ENCODE assay signal across 1 cellular context in the genomic region with DNA sequence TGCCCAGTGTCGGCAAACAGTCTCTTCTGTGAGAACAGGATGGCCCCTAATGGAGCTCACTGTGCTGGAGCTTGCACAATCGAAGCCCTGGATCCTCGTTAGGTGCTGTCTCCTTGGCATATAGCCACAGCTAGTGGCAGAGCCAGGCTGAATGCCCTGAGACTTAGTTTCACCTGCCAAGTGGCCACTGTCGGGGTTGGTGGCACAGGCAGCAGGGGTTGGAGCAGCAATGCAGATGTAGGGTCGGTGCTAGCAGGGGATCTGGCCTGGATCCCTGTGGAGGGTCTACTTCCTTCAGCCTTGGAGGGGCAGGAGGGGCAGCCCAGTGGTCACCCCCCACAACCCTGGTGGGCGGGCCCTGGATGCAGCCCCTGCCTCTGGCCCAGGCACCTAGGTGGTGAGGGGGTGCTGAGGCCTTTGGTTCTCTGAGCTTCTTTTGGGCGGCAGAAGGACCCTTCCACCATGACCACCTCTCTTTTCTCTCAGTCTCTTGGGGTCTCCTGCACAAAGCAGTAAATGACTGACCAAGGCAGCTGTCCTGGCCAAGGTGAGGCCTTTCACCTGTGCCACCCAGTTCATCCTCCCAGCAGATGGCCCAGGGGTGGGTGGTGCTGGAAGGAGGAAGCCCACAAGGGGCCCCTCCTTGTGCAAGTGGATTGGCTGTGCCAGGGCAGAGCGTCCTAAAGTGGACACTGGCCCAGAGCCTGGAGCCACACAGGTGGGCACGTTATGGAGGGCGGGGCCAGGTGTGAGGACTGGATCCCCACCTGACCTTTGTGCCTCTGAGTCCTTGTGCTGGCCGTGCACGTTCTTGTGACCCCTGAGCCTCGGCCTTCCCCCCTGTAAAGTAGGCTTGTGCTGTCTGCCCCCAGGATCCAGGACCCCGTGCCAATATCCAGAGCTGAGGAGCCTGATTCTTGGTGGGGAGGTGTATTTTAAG.
TF ChIP-seq lines count a peak whose summit lies in the region.

No MANE protein-coding gene starts in this region.

TF ChIP-seq in IMR-90, 13 proteins besides CTCF, POLR2A, EP300 and RAD21:
- TF ChIP-seq NFE2L2 (IDR thresholded peaks at IDR 0.05; ENCODE audit: low read depth, low read length) (no peak), MAFK (IDR thresholded peaks at IDR 0.05; ENCODE audit: low read depth, low read length) (no peak), CEBPB (IDR thresholded peaks at IDR 0.05; ENCODE audit: low read depth, low read length) (0 out of 2 replicates have a peak, but pooled peaks have one; percentile 6), BHLHE40 (IDR thresholded peaks at IDR 0.05; ENCODE audit: low read depth, low read length) (no peak)
- TF ChIP-seq, protein P1, sequence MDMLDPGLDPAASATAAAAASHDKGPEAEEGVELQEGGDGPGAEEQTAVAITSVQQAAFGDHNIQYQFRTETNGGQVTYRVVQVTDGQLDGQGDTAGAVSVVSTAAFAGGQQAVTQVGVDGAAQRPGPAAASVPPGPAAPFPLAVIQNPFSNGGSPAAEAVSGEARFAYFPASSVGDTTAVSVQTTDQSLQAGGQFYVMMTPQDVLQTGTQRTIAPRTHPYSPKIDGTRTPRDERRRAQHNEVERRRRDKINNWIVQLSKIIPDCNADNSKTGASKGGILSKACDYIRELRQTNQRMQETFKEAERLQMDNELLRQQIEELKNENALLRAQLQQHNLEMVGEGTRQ (IDR thresholded peaks at IDR 0.05; ENCODE audit: low read depth, low read length), result no peak
